Comparison of ENCODE assay signal across 15 cellular contexts in the genomic region with DNA sequence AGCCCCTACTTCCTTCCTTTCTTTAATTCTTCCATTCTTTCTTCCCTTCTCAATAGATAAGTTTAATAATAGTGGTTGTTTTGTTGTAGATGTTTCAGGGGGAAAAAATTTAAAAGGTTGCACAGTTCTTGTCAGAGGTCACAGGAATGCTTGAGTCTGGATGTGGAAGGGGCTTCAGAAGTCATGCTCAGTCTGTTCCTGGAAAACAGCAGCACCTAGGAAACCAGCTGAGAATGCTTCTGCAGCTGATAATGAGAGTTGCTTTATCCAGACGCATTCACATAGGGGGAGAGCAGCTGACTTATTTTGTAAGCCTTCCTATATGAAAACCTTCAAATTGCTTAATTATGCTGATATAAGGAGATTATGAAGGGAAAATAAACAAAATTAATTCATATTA.
DNase-seq lines count a peak whose midpoint lies in the region; FAIRE-seq and TF ChIP-seq lines count a peak whose summit lies in the region.
"Had no signal": no experiment of that assay in that cellular context is flagged by ENCODE, and none has a peak within 500 bp of the region (broad histone marks: within the 10 kb centered on the region; RNA-seq: fewer than 3 reads in every experiment).

No MANE protein-coding gene starts in this region.

- H3K27me3 ChIP-seq in H9 (ENCODE audit: insufficient read depth, low read length) (no peaks in the 10 kb centered on the region), A673 (replicated peaks; ENCODE audit: insufficient read depth, low read depth, low read length, poor library complexity) (no peaks in the 10 kb centered on the region)
- H3K27me3 ChIP-seq in effector memory CD4-positive, alpha-beta T cell (replicated peaks; ENCODE audit: control insufficient read depth, insufficient read depth, low read length, poor library complexity, severe bottlenecking): no peaks in the 10 kb centered on the region
- H3K27me3 ChIP-seq: left lung, pancreas had no signal

- no peak overlapping the region for H3K4ac ChIP-seq in H9 (ENCODE audit: low read depth, low read length)

- H4K8ac ChIP-seq in H9 (replicated peaks; ENCODE audit: insufficient read length, low read depth, low read length): no peak overlapping the region

- no peaks in the 10 kb centered on the region for H4K20me1 ChIP-seq in H9 (ENCODE audit: control insufficient read depth, insufficient read depth, insufficient read length)

- H3K4me3 Mint-ChIP-seq in H9 (no peak overlapping the region), glutamatergic neuron (ENCODE audit: unreplicated experiment) (no peak overlapping the region)
- H3K4me3 Mint-ChIP-seq in T-helper 2 cell treated with Interferon-gamma antibody and Interleukin-4, amounts not matched to agents 5 μg/mL and 100 μg/mL, for 36 hours: no peak overlapping the region
- H3K4me3 Mint-ChIP-seq: activated naive CD4-positive, alpha-beta T cell treated with anti-CD3 and anti-CD28 coated beads, Interleukin-2, amount 50 U/mL, for 24 hours; CD4-positive, alpha-beta T cell; stimulated activated effector memory CD8-positive, alpha-beta T cell treated with anti-CD3 and anti-CD28 coated beads, Interleukin-12 subunit alpha, Interleukin-12 subunit beta, amount 100 ng/mL, for 72 hours had no signal

- H3K18ac ChIP-seq in H9 (ENCODE audit: insufficient read length, low read depth, low read length): no peak overlapping the region

- H3K56ac ChIP-seq in H9 (ENCODE audit: insufficient read length, low read depth, low read length): no peak overlapping the region

- H3K36me3 Mint-ChIP-seq in H9 (ENCODE audit: insufficient read depth in 1 of 3, low read depth in 3 of 3) (peaks cover 24 to 31% (median 27%) of the 10 kb centered on the region in 3 experiments), glutamatergic neuron (ENCODE audit: unreplicated experiment) (no peaks in the 10 kb centered on the region)
- no peaks in the 10 kb centered on the region for H3K36me3 Mint-ChIP-seq in T-helper 2 cell treated with Interferon-gamma antibody and Interleukin-4, amounts not matched to agents 5 μg/mL and 100 μg/mL, for 36 hours (ENCODE audit: low read depth)
- H3K36me3 Mint-ChIP-seq: activated naive CD4-positive, alpha-beta T cell treated with anti-CD3 and anti-CD28 coated beads, Interleukin-2, amount 50 U/mL, for 24 hours; stimulated activated effector memory CD8-positive, alpha-beta T cell treated with anti-CD3 and anti-CD28 coated beads, Interleukin-12 subunit alpha, Interleukin-12 subunit beta, amount 100 ng/mL, for 72 hours had no signal

- H3K14ac ChIP-seq in H9 (ENCODE audit: insufficient read depth, low read length): no peak overlapping the region

- no peak overlapping the region for H3K9ac ChIP-seq in H9 (ENCODE audit: extremely low read depth, insufficient read length, low read length)
- no peak overlapping the region for H3K9ac ChIP-seq in kidney (ENCODE audit: low read length in 2 of 2)

- no peaks in the 10 kb centered on the region for H3K4me1 ChIP-seq in H9 (ENCODE audit: insufficient read depth, low read length)
- H3K4me1 ChIP-seq in A673 (ENCODE audit: insufficient read depth, low read length, poor library complexity, severe bottlenecking): peaks cover 17% of the 10 kb centered on the region
- H3K4me1 ChIP-seq in kidney (ENCODE audit: control insufficient read depth in 1 of 2, insufficient read depth in 1 of 2, low read depth in 1 of 2, low read length in 2 of 2): no peaks in the 10 kb centered on the region
- no peaks in the 10 kb centered on the region for H3K4me1 ChIP-seq in effector memory CD4-positive, alpha-beta T cell (ENCODE audit: control insufficient read depth, insufficient read depth, low read length, poor library complexity, severe bottlenecking)
- H3K4me1 ChIP-seq: left lung had no signal

- H3K9me3 ChIP-seq in H9 (ENCODE audit: control insufficient read depth, low read depth, low read length) (no peaks in the 10 kb centered on the region), A673 (ENCODE audit: low read depth, low read length, poor library complexity, severe bottlenecking) (peaks cover 7% of the 10 kb centered on the region), kidney (ENCODE audit: control insufficient read depth in 1 of 2, low read length in 2 of 2) (no peaks in the 10 kb centered on the region)
- H3K9me3 ChIP-seq in effector memory CD4-positive, alpha-beta T cell (ENCODE audit: control insufficient read depth, low read length): no peaks in the 10 kb centered on the region
- H3K9me3 ChIP-seq: left lung, pancreas had no signal

- no peak overlapping the region for H3T11ph ChIP-seq in H9 (ENCODE audit: low read length)

- POLR2A ChIA-PET in A673 (lab: Charles Lee; ENCODE audit: low non-redundant PET): interaction anchor here (0.7 kb wide), 1 partner anchor 955 kb away, joined by 9 read pairs; no protein-coding TSS in a partner anchor

- no peaks in the 10 kb centered on the region for H3K23me2 ChIP-seq in H9 (ENCODE audit: insufficient read length, low read depth, low read length, poor library complexity, severe bottlenecking)

- no peak overlapping the region for H3K23ac ChIP-seq in H9 (ENCODE audit: insufficient read length, low read depth, low read length)

- whole genome bisulfite sequencing in H9 (ENCODE audit: extremely low coverage, insufficient read length, low lambda C conversion rate): no CpG with 5 or more reads among the region's 1 CpG

- H3K4me3 ChIP-seq in skin epidermis (no peak overlapping the region), A673 (ENCODE audit: low read depth, low read length, poor library complexity, severe bottlenecking) (no peak overlapping the region), kidney (ENCODE audit: low read length in 2 of 2) (no peak overlapping the region)
- H3K4me3 ChIP-seq in effector memory CD4-positive, alpha-beta T cell (ENCODE audit: insufficient read depth, low read depth, low read length, poor library complexity, severe bottlenecking): no peak overlapping the region
- H3K4me3 ChIP-seq: left lung, pancreas had no signal

- no peak for TF ChIP-seq CTCF in H9 (conservative IDR thresholded peaks at IDR 0.05)
- no peak for TF ChIP-seq CTCF in glutamatergic neuron (IDR thresholded peaks at IDR 0.05; ENCODE audit: partially characterized antibody, unreplicated experiment)
- TF ChIP-seq CTCF in A673 (conservative IDR thresholded peaks at IDR 0.05; ENCODE audit: low read depth, low read length): no peak
- TF ChIP-seq CTCF in kidney (IDR thresholded peaks at IDR 0.05; ENCODE audit: borderline replicate concordance, extremely low read depth, insufficient read depth): no peak

- H2AK5ac ChIP-seq in H9 (ENCODE audit: insufficient read length, low read length): no peak overlapping the region

- H4K91ac ChIP-seq in H9 (ENCODE audit: insufficient read length, low read depth, low read length): no peak overlapping the region

- no peaks in the 10 kb centered on the region for H3K36me3 ChIP-seq in A673 (ENCODE audit: insufficient read depth, low read length, poor library complexity, severe bottlenecking)
- no peaks in the 10 kb centered on the region for H3K36me3 ChIP-seq in kidney (ENCODE audit: control insufficient read depth in 1 of 2, insufficient read depth in 2 of 2, low read length in 2 of 2)
- no peaks in the 10 kb centered on the region for H3K36me3 ChIP-seq in effector memory CD4-positive, alpha-beta T cell (ENCODE audit: control insufficient read depth, insufficient read depth, low read length)
- H3K36me3 ChIP-seq: left lung, pancreas had no signal

- no peak for FAIRE-seq in kidney (lab: Jason Lieb, UNC)
- FAIRE-seq: pancreas, RCC 7860 had no signal

- 0 out of 4 replicates have a peak, but pooled peaks cover 0 to 2% of the 10 kb centered on the region in 2 experiments for H3K4me1 Mint-ChIP-seq in H9
- peaks cover 8% of the 10 kb centered on the region for H3K4me1 Mint-ChIP-seq in glutamatergic neuron (ENCODE audit: low read depth, unreplicated experiment)
- H3K4me1 Mint-ChIP-seq in T-helper 2 cell treated with Interferon-gamma antibody and Interleukin-4, amounts not matched to agents 5 μg/mL and 100 μg/mL, for 36 hours (ENCODE audit: low read depth): no peaks in the 10 kb centered on the region
- H3K4me1 Mint-ChIP-seq: activated naive CD4-positive, alpha-beta T cell treated with anti-CD3 and anti-CD28 coated beads, Interleukin-2, amount 50 U/mL, for 24 hours; stimulated activated effector memory CD8-positive, alpha-beta T cell treated with anti-CD3 and anti-CD28 coated beads, Interleukin-12 subunit alpha, Interleukin-12 subunit beta, amount 100 ng/mL, for 72 hours had no signal

- CTCF ChIA-PET in A673 (lab: Charles Lee): no interaction called here

- no peak overlapping the region for H2BK15ac ChIP-seq in H9 (ENCODE audit: low read depth, low read length)

- H3K27me3 Mint-ChIP-seq in H9 (ENCODE audit: low read depth) (no peaks in the 10 kb centered on the region), glutamatergic neuron (ENCODE audit: unreplicated experiment) (no peaks in the 10 kb centered on the region)
- no peaks in the 10 kb centered on the region for H3K27me3 Mint-ChIP-seq in T-helper 2 cell treated with Interferon-gamma antibody and Interleukin-4, amounts not matched to agents 5 μg/mL and 100 μg/mL, for 36 hours (ENCODE audit: low read depth)
- H3K27me3 Mint-ChIP-seq: activated naive CD4-positive, alpha-beta T cell treated with anti-CD3 and anti-CD28 coated beads, Interleukin-2, amount 50 U/mL, for 24 hours; CD4-positive, alpha-beta T cell had no signal

- H2BK5ac ChIP-seq in H9 (ENCODE audit: insufficient read length, low read length): no peak overlapping the region

- H3K27ac Mint-ChIP-seq in H9: peak overlapping the region; percentile 15 to 86 (median 40); a peak in 5 of 7 replicates
- peak overlapping the region; percentile 14 for H3K27ac Mint-ChIP-seq in glutamatergic neuron (ENCODE audit: unreplicated experiment)
- no peak overlapping the region for H3K27ac Mint-ChIP-seq in T-helper 2 cell treated with Interferon-gamma antibody and Interleukin-4, amounts not matched to agents 5 μg/mL and 100 μg/mL, for 36 hours
- H3K27ac Mint-ChIP-seq: activated naive CD4-positive, alpha-beta T cell treated with anti-CD3 and anti-CD28 coated beads, Interleukin-2, amount 50 U/mL, for 24 hours; CD4-positive, alpha-beta T cell; stimulated activated effector memory CD8-positive, alpha-beta T cell treated with anti-CD3 and anti-CD28 coated beads, Interleukin-12 subunit alpha, Interleukin-12 subunit beta, amount 100 ng/mL, for 72 hours had no signal

- no peak overlapping the region for H4K5ac ChIP-seq in H9 (ENCODE audit: insufficient read length, low read depth, low read length)

- no peaks in the 10 kb centered on the region for H3K79me1 ChIP-seq in H9 (ENCODE audit: insufficient read depth, low read depth, low read length, poor library complexity, severe bottlenecking)

- peaks cover 0 to 2% of the 10 kb centered on the region in 2 experiments; a peak in 2 of 5 replicates for H3K9me3 Mint-ChIP-seq in H9
- no peaks in the 10 kb centered on the region for H3K9me3 Mint-ChIP-seq in glutamatergic neuron (ENCODE audit: unreplicated experiment)
- no peaks in the 10 kb centered on the region for H3K9me3 Mint-ChIP-seq in T-helper 2 cell treated with Interferon-gamma antibody and Interleukin-4, amounts not matched to agents 5 μg/mL and 100 μg/mL, for 36 hours
- H3K9me3 Mint-ChIP-seq: activated naive CD4-positive, alpha-beta T cell treated with anti-CD3 and anti-CD28 coated beads, Interleukin-2, amount 50 U/mL, for 24 hours; CD4-positive, alpha-beta T cell; stimulated activated effector memory CD8-positive, alpha-beta T cell treated with anti-CD3 and anti-CD28 coated beads, Interleukin-12 subunit alpha, Interleukin-12 subunit beta, amount 100 ng/mL, for 72 hours had no signal

- no peak overlapping the region for H2AFZ ChIP-seq in H9 (ENCODE audit: low read length)

- H2BK120ac ChIP-seq in H9 (ENCODE audit: low read depth, low read length, poor library complexity, severe bottlenecking): no peak overlapping the region

- no peaks in the 10 kb centered on the region for H3K79me2 ChIP-seq in H9 (ENCODE audit: insufficient read depth, low read length)

- no peak overlapping the region for H3K4me2 ChIP-seq in H9 (ENCODE audit: insufficient read depth, insufficient read length, low read length)

- H2BK12ac ChIP-seq in H9 (ENCODE audit: insufficient read length, low read depth, low read length): no peak overlapping the region

- H2BK20ac ChIP-seq in H9 (ENCODE audit: low read depth, low read length, poor library complexity, severe bottlenecking): no peak overlapping the region

- no TSS peak for BruUV-seq in A673 (replicated peaks; lab: Mats Ljungman, UMichigan)

- H3K27ac ChIP-seq in H9 (ENCODE audit: insufficient read length, low read depth, low read length) (no peak overlapping the region), skin epidermis (peak overlapping the region in 15 of 21 experiments; percentile 9 to 79 (median 45)), A673 (ENCODE audit: low read depth, low read length, poor library complexity, severe bottlenecking) (no peak overlapping the region), kidney (ENCODE audit: low read depth in 2 of 2, low read length in 2 of 2) (no peak overlapping the region)
- H3K27ac ChIP-seq in effector memory CD4-positive, alpha-beta T cell (ENCODE audit: insufficient read depth, low read length, poor library complexity, severe bottlenecking): no peak overlapping the region
- H3K27ac ChIP-seq: pancreas had no signal

- DNase-seq in H9 (no peak), amniotic epithelial cell (ENCODE audit: low read depth) (peak; percentile 91), glutamatergic neuron (no peak), A673 (ENCODE audit: low spot score) (no peak), kidney (no peak)
- DNase-seq in effector memory CD4-positive, alpha-beta T cell: no peak
- no peak for DNase-seq in T-helper 2 cell treated with Interferon-gamma antibody and Interleukin-4, amounts not matched to agents 5 μg/mL and 100 μg/mL, for 36 hours (ENCODE audit: low spot score)
- DNase-seq: CD4-positive, alpha-beta T cell; left lung; NCI-H2171 treated with DMSO at 0.1 percent for 48 hours; pancreas had no signal

- intact Hi-C loops in A673 (cut with micrococcal nuclease; ENCODE audit: unreplicated experiment) (loop anchor here (10.0 kb wide), 1 partner anchor 648 kb away; a partner anchor contains a TSS), kidney (cut with DNase I) (no loop called here)

Comparison
In these comparisons a context has a peak if more than half of its experiments do, and no peak if none do; other contexts are left out.
1. H3K27ac ChIP-seq: peak in skin epidermis (15 of 21); none in H9 (single experiment), A673 (single experiment), kidney (0 of 2) and effector memory CD4-positive, alpha-beta T cell (single experiment).